3 cellular contexts compared by ENCODE assay signal in genomic region chr12:24751181-24751580, GRCh38.
TF ChIP-seq lines count a peak whose summit lies in the region.

No MANE protein-coding gene starts in this region.

TF ChIP-seq in SK-N-SH treated with all-trans-retinoic acid at 6 μM for 48 hours, 23 proteins besides CTCF, POLR2A, EP300 and RAD21:
- TF ChIP-seq OSR1 (CRISPR knock-in tag; IDR thresholded peaks at IDR 0.05) (no peak), ISL1 (CRISPR knock-in tag; IDR thresholded peaks at IDR 0.05) (no peak), PPARA (CRISPR knock-in tag; IDR thresholded peaks at IDR 0.05; ENCODE audit: borderline replicate concordance) (no peak), BACH2 (CRISPR knock-in tag; IDR thresholded peaks at IDR 0.05; ENCODE audit: borderline replicate concordance) (no peak), POU6F1 (CRISPR knock-in tag; IDR thresholded peaks at IDR 0.05; ENCODE audit: borderline replicate concordance, low read depth) (no peak), ESRRG (CRISPR knock-in tag; IDR thresholded peaks at IDR 0.05) (no peak), ZNF70 (CRISPR knock-in tag; IDR thresholded peaks at IDR 0.05) (no peak), CSDC2 (CRISPR knock-in tag; IDR thresholded peaks at IDR 0.05) (no peak)

TF ChIP-seq in SK-N-SH, 30 proteins besides CTCF, POLR2A, EP300 and RAD21:
- no peak for TF ChIP-seq YY1 (IDR thresholded peaks at IDR 0.05; ENCODE audit: low read depth)
- TF ChIP-seq REST (IDR thresholded peaks at IDR 0.05; ENCODE audit: low read depth, low read length): no peak
- TF ChIP-seq ELF1 (IDR thresholded peaks at IDR 0.05): no peak
- TF ChIP-seq SIN3A (IDR thresholded peaks at IDR 0.05; ENCODE audit: borderline replicate concordance, low read depth, low read length): no peak
- TF ChIP-seq PBX3 (IDR thresholded peaks at IDR 0.05): no peak

TF ChIP-seq in IMR-90, 13 proteins besides CTCF, POLR2A, EP300 and RAD21:
- TF ChIP-seq FOS (IDR thresholded peaks at IDR 0.05; ENCODE audit: low read depth, low read length) (peak; percentile 32; the same call in 1 of the 2 replicates), ELK1 (IDR thresholded peaks at IDR 0.05; ENCODE audit: borderline replicate concordance, low read depth, low read length) (no peak), CEBPB (IDR thresholded peaks at IDR 0.05; ENCODE audit: low read depth, low read length) (no peak)
